ENCODE assay signal across 1 cellular context in the genomic region with DNA sequence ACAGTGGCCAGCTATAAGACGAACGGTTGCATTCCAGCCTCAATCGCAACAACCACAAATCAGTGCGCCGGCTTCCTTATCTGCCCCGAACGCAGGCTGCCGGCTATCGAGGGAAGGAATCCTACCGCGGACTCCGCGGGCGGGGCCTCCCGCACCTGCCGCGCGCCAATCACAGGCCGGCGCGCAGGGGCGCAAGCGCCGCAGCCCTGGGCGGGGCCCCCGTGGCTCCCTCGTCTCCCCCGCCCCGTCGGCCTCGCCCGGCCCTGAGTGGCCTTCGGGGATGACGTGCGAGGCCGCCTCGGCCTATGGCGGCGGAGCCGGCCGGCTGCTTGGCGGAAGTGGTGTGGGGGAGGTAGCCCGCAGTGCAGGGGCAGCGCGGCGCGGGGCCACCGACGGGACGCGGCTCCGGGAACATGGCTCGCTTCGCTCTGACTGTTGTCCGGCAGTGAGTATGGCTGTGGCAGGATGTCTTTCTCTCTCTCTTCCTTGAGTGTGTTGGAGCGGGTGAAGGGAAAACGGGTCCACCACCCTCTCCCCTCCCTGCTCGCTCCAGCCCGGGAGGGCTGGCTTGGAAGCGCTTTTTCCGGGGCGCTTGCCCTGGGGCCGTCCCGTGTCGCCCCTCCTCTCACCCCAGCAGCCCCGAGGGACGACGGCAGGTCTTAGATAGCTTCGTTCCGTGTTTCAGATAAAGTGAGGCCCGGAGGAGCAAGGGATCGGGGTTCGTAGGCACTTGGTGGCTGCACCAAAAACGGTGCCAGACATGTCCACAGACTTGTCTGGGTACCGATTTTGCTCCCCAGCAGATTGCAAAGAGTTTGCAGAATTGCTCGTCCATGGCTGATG.
TF ChIP-seq lines count a peak whose summit lies in the region.

Gene TIGAR, plus strand, starts transcription at position 355 of the 843 bp plus-strand sequence. Its CDS starts 59 bp downstream, at position 414.

TF ChIP-seq in HepG2, 621 proteins besides CTCF, POLR2A, EP300 and RAD21 (continued from another document and continues in another):
- TF ChIP-seq, protein P1, sequence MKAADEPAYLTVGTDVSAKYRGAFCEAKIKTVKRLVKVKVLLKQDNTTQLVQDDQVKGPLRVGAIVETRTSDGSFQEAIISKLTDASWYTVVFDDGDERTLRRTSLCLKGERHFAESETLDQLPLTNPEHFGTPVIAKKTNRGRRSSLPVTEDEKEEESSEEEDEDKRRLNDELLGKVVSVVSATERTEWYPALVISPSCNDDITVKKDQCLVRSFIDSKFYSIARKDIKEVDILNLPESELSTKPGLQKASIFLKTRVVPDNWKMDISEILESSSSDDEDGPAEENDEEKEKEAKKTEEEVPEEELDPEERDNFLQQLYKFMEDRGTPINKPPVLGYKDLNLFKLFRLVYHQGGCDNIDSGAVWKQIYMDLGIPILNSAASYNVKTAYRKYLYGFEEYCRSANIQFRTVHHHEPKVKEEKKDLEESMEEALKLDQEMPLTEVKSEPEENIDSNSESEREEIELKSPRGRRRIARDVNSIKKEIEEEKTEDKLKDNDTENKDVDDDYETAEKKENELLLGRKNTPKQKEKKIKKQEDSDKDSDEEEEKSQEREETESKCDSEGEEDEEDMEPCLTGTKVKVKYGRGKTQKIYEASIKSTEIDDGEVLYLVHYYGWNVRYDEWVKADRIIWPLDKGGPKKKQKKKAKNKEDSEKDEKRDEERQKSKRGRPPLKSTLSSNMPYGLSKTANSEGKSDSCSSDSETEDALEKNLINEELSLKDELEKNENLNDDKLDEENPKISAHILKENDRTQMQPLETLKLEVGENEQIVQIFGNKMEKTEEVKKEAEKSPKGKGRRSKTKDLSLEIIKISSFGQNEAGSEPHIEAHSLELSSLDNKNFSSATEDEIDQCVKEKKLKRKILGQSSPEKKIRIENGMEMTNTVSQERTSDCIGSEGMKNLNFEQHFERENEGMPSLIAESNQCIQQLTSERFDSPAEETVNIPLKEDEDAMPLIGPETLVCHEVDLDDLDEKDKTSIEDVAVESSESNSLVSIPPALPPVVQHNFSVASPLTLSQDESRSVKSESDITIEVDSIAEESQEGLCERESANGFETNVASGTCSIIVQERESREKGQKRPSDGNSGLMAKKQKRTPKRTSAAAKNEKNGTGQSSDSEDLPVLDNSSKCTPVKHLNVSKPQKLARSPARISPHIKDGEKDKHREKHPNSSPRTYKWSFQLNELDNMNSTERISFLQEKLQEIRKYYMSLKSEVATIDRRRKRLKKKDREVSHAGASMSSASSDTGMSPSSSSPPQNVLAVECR (CRISPR knock-in tag; IDR thresholded peaks at IDR 0.05; ENCODE audit: borderline replicate concordance): peak; percentile 98
- TF ChIP-seq RXRA (CRISPR knock-in tag; IDR thresholded peaks at IDR 0.05) (no peak), EEA1 (CRISPR knock-in tag; IDR thresholded peaks at IDR 0.05; ENCODE audit: borderline replicate concordance) (0 out of 2 replicates have a peak, but pooled peaks have one; percentile 29), TOPORS (CRISPR knock-in tag; IDR thresholded peaks at IDR 0.05) (peak; percentile 66; the same call in 1 of the 2 replicates), HNF4G (IDR thresholded peaks at IDR 0.05; ENCODE audit: borderline replicate concordance, low read depth, low read length) (0 out of 2 replicates have a peak, but pooled peaks have one; percentile 6), HNF4G (CRISPR knock-in tag; IDR thresholded peaks at IDR 0.05; ENCODE audit: borderline replicate concordance, low read depth) (no peak), ZSCAN25 (CRISPR knock-in tag; IDR thresholded peaks at IDR 0.05) (peak; percentile 94), ZNF850 (CRISPR knock-in tag; conservative IDR thresholded peaks at IDR 0.05) (peak; percentile 54; the same call in 1 of the 2 replicates), CEBPZ (IDR thresholded peaks at IDR 0.05; ENCODE audit: low read length) (no peak), ZNF616 (CRISPR knock-in tag; IDR thresholded peaks at IDR 0.05; ENCODE audit: low read depth) (no peak), PAX8 (CRISPR knock-in tag; IDR thresholded peaks at IDR 0.05; ENCODE audit: borderline replicate concordance) (0 out of 2 replicates have a peak, but pooled peaks have one; percentile 31), XRCC5 (optimal IDR thresholded peaks at IDR 0.05; ENCODE audit: low read length) (peak; percentile 64), NFKB2 (CRISPR knock-in tag; IDR thresholded peaks at IDR 0.05; ENCODE audit: borderline replicate concordance) (0 out of 2 replicates have a peak, but pooled peaks have one; percentile 17), KMT2A (CRISPR knock-in tag; IDR thresholded peaks at IDR 0.05) (peak; percentile 95), JUND (CRISPR knock-in tag; IDR thresholded peaks at IDR 0.05) (no peak), POLR2AphosphoS5 (IDR thresholded peaks at IDR 0.05; ENCODE audit: low read depth, low read length) (peak; percentile 63), ZNF274 (CRISPR knock-in tag; IDR thresholded peaks at IDR 0.05) (no peak), ZNF777 (CRISPR knock-in tag; IDR thresholded peaks at IDR 0.05) (peak; percentile 95), ZNF256 (CRISPR knock-in tag; conservative IDR thresholded peaks at IDR 0.05) (no peak), KLF16 (CRISPR knock-in tag; IDR thresholded peaks at IDR 0.05) (0 out of 4 replicates have a peak, but pooled peaks of 1 of the 2 experiments have one; percentile 40), THAP9 (CRISPR knock-in tag; IDR thresholded peaks at IDR 0.05; ENCODE audit: borderline replicate concordance) (peak; percentile 23; the same call in 1 of the 2 replicates), ZNF761 (CRISPR knock-in tag; conservative IDR thresholded peaks at IDR 0.05) (no peak), DR1 (CRISPR knock-in tag; IDR thresholded peaks at IDR 0.05) (peak; percentile 58; the same call in 1 of the 2 replicates), ZNF326 (CRISPR knock-in tag; IDR thresholded peaks at IDR 0.05; ENCODE audit: borderline replicate concordance) (no peak), MBD4 (IDR thresholded peaks at IDR 0.05; ENCODE audit: borderline replicate concordance, low read length) (no peak), SP1 (IDR thresholded peaks at IDR 0.05) (no peak), SP1 (CRISPR knock-in tag; IDR thresholded peaks at IDR 0.05) (peak; percentile 36; the same call in 1 of the 2 replicates), ZBTB21 (CRISPR knock-in tag; IDR thresholded peaks at IDR 0.05) (no peak), ZNF281 (CRISPR knock-in tag; IDR thresholded peaks at IDR 0.05; ENCODE audit: borderline replicate concordance) (peak; percentile 89)
- TF ChIP-seq, protein P2, sequence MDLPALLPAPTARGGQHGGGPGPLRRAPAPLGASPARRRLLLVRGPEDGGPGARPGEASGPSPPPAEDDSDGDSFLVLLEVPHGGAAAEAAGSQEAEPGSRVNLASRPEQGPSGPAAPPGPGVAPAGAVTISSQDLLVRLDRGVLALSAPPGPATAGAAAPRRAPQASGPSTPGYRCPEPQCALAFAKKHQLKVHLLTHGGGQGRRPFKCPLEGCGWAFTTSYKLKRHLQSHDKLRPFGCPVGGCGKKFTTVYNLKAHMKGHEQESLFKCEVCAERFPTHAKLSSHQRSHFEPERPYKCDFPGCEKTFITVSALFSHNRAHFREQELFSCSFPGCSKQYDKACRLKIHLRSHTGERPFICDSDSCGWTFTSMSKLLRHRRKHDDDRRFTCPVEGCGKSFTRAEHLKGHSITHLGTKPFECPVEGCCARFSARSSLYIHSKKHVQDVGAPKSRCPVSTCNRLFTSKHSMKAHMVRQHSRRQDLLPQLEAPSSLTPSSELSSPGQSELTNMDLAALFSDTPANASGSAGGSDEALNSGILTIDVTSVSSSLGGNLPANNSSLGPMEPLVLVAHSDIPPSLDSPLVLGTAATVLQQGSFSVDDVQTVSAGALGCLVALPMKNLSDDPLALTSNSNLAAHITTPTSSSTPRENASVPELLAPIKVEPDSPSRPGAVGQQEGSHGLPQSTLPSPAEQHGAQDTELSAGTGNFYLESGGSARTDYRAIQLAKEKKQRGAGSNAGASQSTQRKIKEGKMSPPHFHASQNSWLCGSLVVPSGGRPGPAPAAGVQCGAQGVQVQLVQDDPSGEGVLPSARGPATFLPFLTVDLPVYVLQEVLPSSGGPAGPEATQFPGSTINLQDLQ (CRISPR knock-in tag; IDR thresholded peaks at IDR 0.05): peak; percentile 40; the same call in 1 of the 2 replicates
- TF ChIP-seq, protein P3, sequence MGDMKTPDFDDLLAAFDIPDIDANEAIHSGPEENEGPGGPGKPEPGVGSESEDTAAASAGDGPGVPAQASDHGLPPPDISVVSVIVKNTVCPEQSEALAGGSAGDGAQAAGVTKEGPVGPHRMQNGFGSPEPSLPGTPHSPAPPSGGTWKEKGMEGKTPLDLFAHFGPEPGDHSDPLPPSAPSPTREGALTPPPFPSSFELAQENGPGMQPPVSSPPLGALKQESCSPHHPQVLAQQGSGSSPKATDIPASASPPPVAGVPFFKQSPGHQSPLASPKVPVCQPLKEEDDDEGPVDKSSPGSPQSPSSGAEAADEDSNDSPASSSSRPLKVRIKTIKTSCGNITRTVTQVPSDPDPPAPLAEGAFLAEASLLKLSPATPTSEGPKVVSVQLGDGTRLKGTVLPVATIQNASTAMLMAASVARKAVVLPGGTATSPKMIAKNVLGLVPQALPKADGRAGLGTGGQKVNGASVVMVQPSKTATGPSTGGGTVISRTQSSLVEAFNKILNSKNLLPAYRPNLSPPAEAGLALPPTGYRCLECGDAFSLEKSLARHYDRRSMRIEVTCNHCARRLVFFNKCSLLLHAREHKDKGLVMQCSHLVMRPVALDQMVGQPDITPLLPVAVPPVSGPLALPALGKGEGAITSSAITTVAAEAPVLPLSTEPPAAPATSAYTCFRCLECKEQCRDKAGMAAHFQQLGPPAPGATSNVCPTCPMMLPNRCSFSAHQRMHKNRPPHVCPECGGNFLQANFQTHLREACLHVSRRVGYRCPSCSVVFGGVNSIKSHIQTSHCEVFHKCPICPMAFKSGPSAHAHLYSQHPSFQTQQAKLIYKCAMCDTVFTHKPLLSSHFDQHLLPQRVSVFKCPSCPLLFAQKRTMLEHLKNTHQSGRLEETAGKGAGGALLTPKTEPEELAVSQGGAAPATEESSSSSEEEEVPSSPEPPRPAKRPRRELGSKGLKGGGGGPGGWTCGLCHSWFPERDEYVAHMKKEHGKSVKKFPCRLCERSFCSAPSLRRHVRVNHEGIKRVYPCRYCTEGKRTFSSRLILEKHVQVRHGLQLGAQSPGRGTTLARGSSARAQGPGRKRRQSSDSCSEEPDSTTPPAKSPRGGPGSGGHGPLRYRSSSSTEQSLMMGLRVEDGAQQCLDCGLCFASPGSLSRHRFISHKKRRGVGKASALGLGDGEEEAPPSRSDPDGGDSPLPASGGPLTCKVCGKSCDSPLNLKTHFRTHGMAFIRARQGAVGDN (CRISPR knock-in tag; IDR thresholded peaks at IDR 0.05): peak; percentile 83
